ENCODE assay signal across 1 cellular context in the genomic region with DNA sequence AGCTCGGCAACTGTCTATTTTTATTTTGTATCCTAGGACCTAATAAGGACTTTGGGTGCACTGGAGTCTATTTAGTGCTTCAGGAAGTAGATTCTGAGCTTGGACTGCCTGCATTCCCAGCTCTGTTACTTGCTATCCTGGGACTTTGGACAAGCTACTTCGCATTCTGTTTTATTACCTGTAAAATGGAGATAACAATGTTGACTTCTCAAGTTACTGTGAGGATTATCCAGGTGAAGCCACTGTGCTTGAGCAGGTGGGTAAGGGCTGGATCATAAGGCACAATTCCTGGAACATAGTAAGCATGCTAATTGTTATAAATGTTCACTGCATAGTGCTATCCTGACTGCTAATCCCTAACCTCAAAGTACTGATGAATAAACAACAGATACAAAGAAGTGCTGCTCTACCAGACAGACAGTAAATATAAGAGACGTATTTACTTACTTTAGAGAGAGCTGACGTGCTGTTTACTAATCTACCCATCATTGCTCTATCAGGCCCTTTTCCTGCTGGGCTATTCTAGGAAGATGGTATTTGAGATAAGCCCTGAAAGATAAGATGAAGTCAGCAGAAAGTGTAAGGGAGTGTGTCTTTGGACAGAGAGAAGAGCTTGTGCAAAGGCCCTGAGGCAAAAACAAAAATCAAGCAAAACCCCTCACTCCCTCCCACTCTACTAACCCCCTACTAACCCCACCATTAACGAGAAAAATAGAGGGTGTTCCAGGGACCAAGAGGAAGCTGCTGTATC.
TF ChIP-seq lines count a peak whose summit lies in the region.

No MANE protein-coding gene starts in this region.

TF ChIP-seq in K562, 482 proteins besides CTCF, POLR2A, EP300 and RAD21 (continued from another document):
- TF ChIP-seq, protein P1, sequence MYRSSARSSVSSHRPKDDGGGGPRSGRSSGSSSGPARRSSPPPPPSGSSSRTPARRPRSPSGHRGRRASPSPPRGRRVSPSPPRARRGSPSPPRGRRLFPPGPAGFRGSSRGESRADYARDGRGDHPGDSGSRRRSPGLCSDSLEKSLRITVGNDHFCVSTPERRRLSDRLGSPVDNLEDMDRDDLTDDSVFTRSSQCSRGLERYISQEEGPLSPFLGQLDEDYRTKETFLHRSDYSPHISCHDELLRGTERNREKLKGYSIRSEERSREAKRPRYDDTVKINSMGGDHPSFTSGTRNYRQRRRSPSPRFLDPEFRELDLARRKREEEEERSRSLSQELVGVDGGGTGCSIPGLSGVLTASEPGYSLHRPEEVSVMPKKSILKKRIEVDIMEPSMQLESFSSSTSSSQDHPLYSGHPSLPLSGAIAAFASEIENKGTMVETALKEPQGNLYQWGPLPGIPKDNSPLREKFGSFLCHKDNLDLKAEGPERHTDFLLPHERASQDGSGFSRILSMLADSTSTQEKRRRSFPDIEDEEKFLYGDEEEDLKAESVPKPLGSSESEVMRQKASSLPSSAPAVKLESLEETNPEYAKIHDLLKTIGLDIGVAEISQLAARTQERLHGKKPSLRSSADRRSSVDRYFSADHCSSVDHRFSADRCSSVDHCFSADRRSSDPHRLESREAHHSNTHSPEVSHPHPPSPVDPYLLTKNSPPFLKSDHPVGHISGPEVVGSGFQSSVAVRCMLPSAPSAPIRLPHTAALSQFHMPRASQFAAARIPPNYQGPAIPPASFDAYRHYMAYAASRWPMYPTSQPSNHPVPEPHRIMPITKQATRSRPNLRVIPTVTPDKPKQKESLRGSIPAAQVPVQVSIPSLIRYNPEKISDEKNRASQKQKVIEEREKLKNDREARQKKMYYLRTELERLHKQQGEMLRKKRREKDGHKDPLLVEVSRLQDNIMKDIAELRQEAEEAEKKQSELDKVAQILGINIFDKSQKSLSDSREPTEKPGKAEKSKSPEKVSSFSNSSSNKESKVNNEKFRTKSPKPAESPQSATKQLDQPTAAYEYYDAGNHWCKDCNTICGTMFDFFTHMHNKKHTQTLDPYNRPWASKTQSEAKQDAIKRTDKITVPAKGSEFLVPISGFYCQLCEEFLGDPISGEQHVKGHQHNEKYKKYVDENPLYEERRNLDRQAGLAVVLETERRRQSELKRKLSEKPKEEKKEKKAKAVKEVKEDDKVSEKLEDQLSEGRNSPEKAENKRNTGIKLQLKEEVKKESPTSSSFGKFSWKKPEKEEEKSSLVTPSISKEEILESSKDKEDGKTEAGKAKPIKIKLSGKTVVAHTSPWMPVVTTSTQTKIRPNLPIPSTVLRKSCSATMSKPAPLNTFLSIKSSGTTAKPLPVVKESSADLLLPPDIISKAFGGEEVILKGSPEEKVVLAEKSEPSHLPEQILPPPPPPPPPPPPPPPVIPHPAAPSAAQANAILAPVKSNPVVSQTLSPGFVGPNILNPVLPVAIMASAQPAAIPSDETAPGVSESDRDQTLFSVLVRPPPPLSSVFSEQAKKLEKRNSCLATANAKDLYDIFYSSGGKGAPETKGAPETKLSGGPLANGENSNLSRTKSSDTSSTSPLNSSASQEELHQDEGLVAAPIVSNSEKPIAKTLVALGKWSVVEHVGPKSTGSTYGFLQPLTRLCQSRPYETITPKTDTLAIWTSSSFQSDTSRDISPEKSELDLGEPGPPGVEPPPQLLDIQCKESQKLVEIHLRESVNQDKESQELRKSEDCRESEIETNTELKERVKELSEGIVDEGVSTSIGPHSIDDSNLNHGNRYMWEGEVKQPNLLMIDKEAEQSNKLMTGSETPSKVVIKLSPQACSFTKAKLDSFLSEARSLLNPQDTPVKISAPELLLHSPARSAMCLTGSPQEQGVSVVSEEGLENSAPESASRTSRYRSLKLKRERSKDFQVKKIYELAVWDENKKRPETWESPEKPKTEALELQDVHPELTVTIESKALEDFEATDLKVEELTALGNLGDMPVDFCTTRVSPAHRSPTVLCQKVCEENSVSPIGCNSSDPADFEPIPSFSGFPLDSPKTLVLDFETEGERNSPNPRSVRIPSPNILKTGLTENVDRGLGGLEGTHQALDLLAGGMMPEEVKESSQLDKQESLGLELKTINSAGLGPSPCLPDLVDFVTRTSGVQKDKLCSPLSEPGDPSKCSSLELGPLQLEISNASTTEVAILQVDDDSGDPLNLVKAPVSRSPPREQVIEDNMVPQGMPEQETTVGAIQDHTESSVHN (IDR thresholded peaks at IDR 0.05; ENCODE audit: borderline replicate concordance in 1 of 2, low read depth in 1 of 2) = no peak
- no peak for TF ChIP-seq ZNF24 (IDR thresholded peaks at IDR 0.05)
TF ChIP-seq in K562: peak in this region for 4.
